ENCODE assay signal across 17 cellular contexts in the genomic region with DNA sequence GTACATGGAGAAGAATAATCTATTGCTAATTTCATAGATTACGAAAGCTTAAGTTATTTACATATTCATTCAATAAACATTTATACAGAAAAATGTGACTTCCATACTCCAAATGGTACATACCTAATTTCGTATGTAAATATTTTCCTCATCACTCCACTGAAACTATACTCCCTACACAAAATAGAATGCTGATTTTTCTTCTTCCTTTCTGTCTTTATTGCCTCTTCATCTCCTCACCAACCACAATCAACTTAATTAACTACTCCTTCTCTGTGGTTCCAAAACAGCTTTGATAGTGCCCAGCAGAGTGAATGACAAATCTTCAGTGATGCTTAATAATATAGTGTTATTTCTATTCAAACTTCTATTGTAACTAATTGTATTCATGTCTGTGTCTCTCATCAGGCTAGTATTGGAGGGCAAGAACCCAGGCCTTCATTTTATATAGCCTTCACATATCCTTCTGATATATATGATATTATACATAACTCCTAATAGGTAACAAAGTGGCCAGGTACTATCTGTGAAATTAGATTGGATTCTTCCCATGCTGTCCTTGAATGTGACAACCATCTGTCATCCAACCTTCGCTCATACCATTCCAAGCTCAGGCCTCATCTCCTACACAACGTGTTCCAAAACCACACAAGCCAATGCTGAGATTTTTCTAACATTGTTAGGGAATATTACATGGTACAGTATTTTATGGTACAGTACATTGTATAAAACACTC. TPM values are rescaled to one million over a fixed set of nuclear protein-coding genes. Genes with fewer than 3 reads are reported as not detected.
A peak's percentile ranks its signal among the peaks of the same experiment; 100 is the strongest.
DNase-seq lines count a peak whose midpoint lies in the region; ATAC-seq and TF ChIP-seq lines count a peak whose summit lies in the region.
"Had no signal": no experiment of that assay in that cellular context is flagged by ENCODE, and none has a peak within 500 bp of the region (broad histone marks: within the 10 kb centered on the region; RNA-seq: fewer than 3 reads in every experiment).

No MANE protein-coding gene starts in this region.

- no peak for TF ChIP-seq CTCF in CD4-positive, alpha-beta T cell (IDR thresholded peaks at IDR 0.05)
- TF ChIP-seq CTCF in chondrocyte (IDR thresholded peaks at IDR 0.05) (no peak), osteocyte (IDR thresholded peaks at IDR 0.05) (no peak), adrenal gland (IDR thresholded peaks at IDR 0.05) (no peak)

- no peaks in the 10 kb centered on the region for H3K9me3 ChIP-seq in CD4-positive, alpha-beta T cell (ENCODE audit: control insufficient read depth, low read length)
- H3K9me3 ChIP-seq in HUES6 (ENCODE audit: control insufficient read depth, insufficient read depth, low read depth, low read length): no peaks in the 10 kb centered on the region
- no peaks in the 10 kb centered on the region for H3K9me3 ChIP-seq in adrenal gland (replicated peaks in 1 of 3)
- H3K9me3 ChIP-seq: lower lobe of right lung, pancreas had no signal

- 76 to 81% (median 77%) methylated on average over 4 of the region's 4 CpGs for WGBS in adrenal gland, 4 donors

- intact Hi-C loops in CD4-positive, alpha-beta T cell (cut with DNase I, micrococcal nuclease): loop anchor here in 1 of 2 experiments (10.0 kb wide), 1 partner anchor 568 kb away; no protein-coding TSS in a partner anchor
- intact Hi-C loops in adrenal gland (cut with DNase I): no loop called here

- CTCF ChIA-PET in CD4-positive, alpha-beta T cell (lab: Charles Lee): interaction anchor here (0.6 to 1.2 kb wide), 5 partner anchors 17 to 607 kb away, joined by 3 to 5 read pairs (median 3); no protein-coding TSS in a partner anchor

- TF ChIP-seq POLR2A in adrenal gland (IDR thresholded peaks at IDR 0.05): no peak

- H3K27ac Mint-ChIP-seq in CD4-positive, alpha-beta T cell: peak overlapping the region; percentile 82
- H3K27ac Mint-ChIP-seq in chondrocyte (ENCODE audit: unreplicated experiment): peak overlapping the region; percentile 82
- H3K27ac Mint-ChIP-seq in osteocyte (ENCODE audit: unreplicated experiment): peak overlapping the region; percentile 74

- H3K36me3 ChIP-seq in HUES6 (ENCODE audit: control insufficient read depth, insufficient read depth, low read length): peaks cover 5% of the 10 kb centered on the region; the same call in 1 of the 2 replicates
- no peaks in the 10 kb centered on the region for H3K36me3 ChIP-seq in adrenal gland (replicated peaks in 1 of 2)
- H3K36me3 ChIP-seq: lower lobe of right lung, pancreas had no signal

- H3K27me3 ChIP-seq in CD4-positive, alpha-beta T cell (ENCODE audit: control insufficient read depth, insufficient read depth, low read length): no peaks in the 10 kb centered on the region
- no peaks in the 10 kb centered on the region for H3K27me3 ChIP-seq in HUES6 (ENCODE audit: control insufficient read depth, insufficient read depth, low read length)
- no peaks in the 10 kb centered on the region for H3K27me3 ChIP-seq in adrenal gland
- H3K27me3 ChIP-seq: pancreas had no signal

- peak overlapping the region; percentile 90 for H3K4me3 Mint-ChIP-seq in CD4-positive, alpha-beta T cell
- H3K4me3 Mint-ChIP-seq in chondrocyte (ENCODE audit: unreplicated experiment): no peak overlapping the region
- H3K4me3 Mint-ChIP-seq in osteocyte (ENCODE audit: unreplicated experiment): no peak overlapping the region
- H3K4me3 Mint-ChIP-seq: CD14-positive monocyte had no signal

- ATAC-seq in CD4-positive, alpha-beta T cell (ENCODE audit: poor library complexity): no peak
- ATAC-seq: lower lobe of right lung, pancreas had no signal

- H3K4me1 ChIP-seq in HUES6 (ENCODE audit: control insufficient read depth, insufficient read depth, low read length): peaks cover 83% of the 10 kb centered on the region
- peaks cover 58 to 88% of the 10 kb centered on the region in 2 donors for H3K4me1 ChIP-seq in adrenal gland (replicated peaks in 1 of 2)

- POLR2A ChIA-PET in CD4-positive, alpha-beta T cell (lab: Charles Lee): interaction anchor here (0.6 to 1.0 kb wide), 3 partner anchors 8 to 186 kb away, joined by 3 read pairs; no protein-coding TSS in a partner anchor

- no peak overlapping the region for H3K27ac ChIP-seq in CD4-positive, alpha-beta T cell (ENCODE audit: low read depth, low read length)
- H3K27ac ChIP-seq in HUES6 (ENCODE audit: low read depth, low read length) (no peak overlapping the region), adrenal gland (no peak overlapping the region)
- H3K27ac ChIP-seq: RWPE1 had no signal

- no peak overlapping the region for H3K9ac ChIP-seq in HUES6 (ENCODE audit: low read length)

- H3K9me3 Mint-ChIP-seq in CD4-positive, alpha-beta T cell: no peaks in the 10 kb centered on the region
- no peaks in the 10 kb centered on the region for H3K9me3 Mint-ChIP-seq in chondrocyte (ENCODE audit: low read depth)
- no peaks in the 10 kb centered on the region for H3K9me3 Mint-ChIP-seq in osteocyte (ENCODE audit: unreplicated experiment)
- H3K9me3 Mint-ChIP-seq: CD14-positive monocyte had no signal

- H3K36me3 Mint-ChIP-seq in CD4-positive, alpha-beta T cell (ENCODE audit: low read depth): peaks cover 16% of the 10 kb centered on the region
- no peaks in the 10 kb centered on the region for H3K36me3 Mint-ChIP-seq in chondrocyte (ENCODE audit: low read depth)
- H3K36me3 Mint-ChIP-seq in osteocyte (ENCODE audit: unreplicated experiment): no peaks in the 10 kb centered on the region

- peaks cover 85% of the 10 kb centered on the region for H3K4me1 Mint-ChIP-seq in CD4-positive, alpha-beta T cell (ENCODE audit: low read depth)
- H3K4me1 Mint-ChIP-seq in chondrocyte (ENCODE audit: low read depth): peaks cover 86% of the 10 kb centered on the region
- peaks cover 84% of the 10 kb centered on the region for H3K4me1 Mint-ChIP-seq in osteocyte (ENCODE audit: unreplicated experiment)

- H3K4me3 ChIP-seq in HUES6 (ENCODE audit: low read depth, low read length): peak overlapping the region; percentile 5; the same call in 1 of the 2 replicates
- no peak overlapping the region for H3K4me3 ChIP-seq in adrenal gland
- H3K4me3 ChIP-seq: lower lobe of right lung had no signal

- no peak for DNase-seq in CD4-positive, alpha-beta T cell
- DNase-seq in chondrocyte (ENCODE audit: low spot score): no peak
- no peak for DNase-seq in osteocyte (ENCODE audit: extremely low spot score, unreplicated experiment)
- no peak for DNase-seq in activated CD8-positive, alpha-beta memory T cell treated with anti-CD3 and anti-CD28 coated beads for 24 hours
- DNase-seq in DMS 273 treated with DMSO at 0.1 percent for 48 hours (lab: John Stamatoyannopoulos, UW): no peak
- DNase-seq in adrenal gland: no peak
- no peak for DNase-seq in putamen (ENCODE audit: low spot score)
- DNase-seq: activated CD8-positive, alpha-beta memory T cell treated with anti-CD3 and anti-CD28 coated beads, Interleukin-2, amount 50 U/mL, for 4 hours; lower lobe of right lung; NCI-H1105 treated with DMSO at 0.1 percent for 48 hours; NCI-H510A; pancreas; stimulated activated CD4-positive, alpha-beta T cell treated with anti-CD3 and anti-CD28 coated beads, Interleukin-2, amount 100 ng/mL, for 24 hours; stimulated activated naive CD4-positive, alpha-beta T cell had no signal

- no peaks in the 10 kb centered on the region for H3K27me3 Mint-ChIP-seq in CD4-positive, alpha-beta T cell
- H3K27me3 Mint-ChIP-seq in chondrocyte (ENCODE audit: low read depth) (no peaks in the 10 kb centered on the region), osteocyte (ENCODE audit: unreplicated experiment) (no peaks in the 10 kb centered on the region)

RNA-seq across cellular contexts. Expression of a gene that starts 5.3 kb away (rescaled TPM):
- 10 to 100 TPM; 82.4 to 82.9 TPM for total RNA-seq in CD4-positive, alpha-beta T cell
- total RNA-seq in chondrocyte (951 to 1,280 TPM (median 1,183 TPM) in 3 replicates), osteocyte (943 and 946 TPM in 2 replicates), adrenal gland (100 to 1,000 TPM; 288 to 803 (median 331) TPM)
- 100 to 1,000 TPM in 2 of 3 donors, 10 to 100 TPM in 1; 93.3 to 400 (median 105) TPM for polyA plus RNA-seq in adrenal gland
